In genomic region chr5:16656561-16657191, GRCh38 we compare ENCODE assay signal across 21 cellular contexts. TPM values are rescaled to one million over a fixed set of nuclear protein-coding genes. Genes with fewer than 3 reads are reported as not detected.
DNase-seq lines count a peak whose midpoint lies in the region; ATAC-seq and TF ChIP-seq lines count a peak whose summit lies in the region.
"Had no signal": no experiment of that assay in that cellular context is flagged by ENCODE, and none has a peak within 500 bp of the region (broad histone marks: within the 10 kb centered on the region; RNA-seq: fewer than 3 reads in every experiment).

No MANE protein-coding gene starts in this region.

- H3K4me3 ChIP-seq in left ventricle myocardium inferior, result no peak overlapping the region
- H3K4me3 ChIP-seq in cardiac fibroblast (replicated peaks in 1 of 2; ENCODE audit: low read depth in 2 of 2, low read length in 2 of 2), result no peak overlapping the region
- H3K4me3 ChIP-seq in left lung, result no peak overlapping the region
- no peak overlapping the region for H3K4me3 ChIP-seq in adrenal gland
- H3K4me3 ChIP-seq: MG63, ovary, transverse colon had no signal

- DNase-seq in left ventricle myocardium superior (no peak), left ventricle myocardium inferior (no peak), cardiac fibroblast (ENCODE audit: low read depth in 2 of 2) (peak; percentile 60 to 71), left lung (no peak), adrenal gland (no peak), OCI-M2 (lab: John Stamatoyannopoulos, UW; ENCODE audit: unreplicated experiment) (no peak), Kasumi-1 (lab: John Stamatoyannopoulos, UW) (no peak)
- DNase-seq: activated CD4-positive, alpha-beta T cell treated with anti-CD3 and anti-CD28 coated beads for 48 hours; activated T-cell treated with anti-CD3 and anti-CD28 coated beads, Interleukin-2, amount 50 U/mL, for 1 hour; CD4-positive, alpha-beta T cell; cerebellar nuclear complex; hippocampal formation; MG63; NCI-H1930; NCI-H510A; ovary; small intestine; stimulated activated CD4-positive, alpha-beta T cell treated with anti-CD3 and anti-CD28 coated beads, Interleukin-4, amount 100 ng/mL, for 4 hours; transverse colon had no signal

- TF ChIP-seq POLR2A in adrenal gland (IDR thresholded peaks at IDR 0.05), result no peak

- no peaks in the 10 kb centered on the region for H3K27me3 ChIP-seq in left ventricle myocardium inferior (ENCODE audit: low read depth)
- H3K27me3 ChIP-seq in left lung, result no peaks in the 10 kb centered on the region
- no peaks in the 10 kb centered on the region for H3K27me3 ChIP-seq in adrenal gland
- H3K27me3 ChIP-seq: MG63, ovary had no signal

- intact Hi-C loops in left ventricle myocardium superior (cut with micrococcal nuclease) (no loop called here), left ventricle myocardium inferior (cut with micrococcal nuclease) (no loop called here), left lung (cut with DNase I) (no loop called here), adrenal gland (cut with DNase I) (no loop called here)

- WGBS in adrenal gland, 4 donors, result 55 to 63% (median 59%) methylated on average over 2 of the region's 2 CpGs

- H3K9me3 ChIP-seq in left ventricle myocardium inferior (replicated peaks) (peaks cover 5% of the 10 kb centered on the region), left lung (no peaks in the 10 kb centered on the region), adrenal gland (replicated peaks in 1 of 3) (no peaks in the 10 kb centered on the region)
- H3K9me3 ChIP-seq: MG63, ovary, transverse colon had no signal

- H3K27ac ChIP-seq in left ventricle myocardium inferior (replicated peaks), result no peak overlapping the region
- no peak overlapping the region for H3K27ac ChIP-seq in left lung
- no peak overlapping the region for H3K27ac ChIP-seq in adrenal gland
- H3K27ac ChIP-seq: ovary, transverse colon had no signal

- H3K36me3 ChIP-seq in left ventricle myocardium inferior (no peaks in the 10 kb centered on the region), left lung (no peaks in the 10 kb centered on the region), adrenal gland (replicated peaks in 1 of 2) (no peaks in the 10 kb centered on the region)
- H3K36me3 ChIP-seq: MG63, ovary, transverse colon had no signal

- ATAC-seq in left ventricle myocardium superior, result peak; percentile 54
- peak; percentile 35 for ATAC-seq in left lung
- no peak for ATAC-seq in GM21825 (IDR thresholded peaks at IDR 0.05; ENCODE audit: unreplicated experiment)
- ATAC-seq: activated naive CD4-positive, alpha-beta T cell treated with anti-CD3 and anti-CD28 coated beads, Interleukin-2, amount 50 U/mL, for 72 hours had no signal

- TF ChIP-seq CTCF in left ventricle myocardium inferior (IDR thresholded peaks at IDR 0.05; ENCODE audit: borderline replicate concordance), result no peak
- TF ChIP-seq CTCF in cardiac fibroblast (IDR thresholded peaks at IDR 0.05; ENCODE audit: low read depth, low read length), result no peak
- TF ChIP-seq CTCF in left lung (IDR thresholded peaks at IDR 0.05), result no peak
- TF ChIP-seq CTCF in adrenal gland (IDR thresholded peaks at IDR 0.05), result no peak

- H3K4me1 ChIP-seq in left ventricle myocardium inferior, result no peaks in the 10 kb centered on the region
- H3K4me1 ChIP-seq in left lung, result peaks cover 0 to 3% of the 10 kb centered on the region in 2 donors
- H3K4me1 ChIP-seq in adrenal gland (replicated peaks in 1 of 2), result no peaks in the 10 kb centered on the region
- H3K4me1 ChIP-seq: transverse colon had no signal

RNA-seq across cellular contexts. Expression of gene RETREG1, which starts 39.9 kb away (rescaled TPM):
- total RNA-seq in left ventricle myocardium superior (202 TPM), left ventricle myocardium inferior (269 TPM), left lung (10 to 100 TPM; 14.9 to 26.0 TPM), adrenal gland (1 to 10 TPM in 4 of 8 donors, under 1 TPM in 4; 0.06 to 4.0 (median 1.0) TPM)
- polyA plus RNA-seq in adrenal gland, result 1 to 10 TPM; 3.8 to 5.9 (median 4.4) TPM

Comparison
In these comparisons a context has a peak if more than half of its experiments do, and no peak if none do; other contexts are left out.
1. DNase-seq: peak in cardiac fibroblast (2 of 2); none in left ventricle myocardium superior (single experiment), left ventricle myocardium inferior (single experiment), left lung (0 of 2), adrenal gland (0 of 7), OCI-M2 (single experiment) and Kasumi-1 (0 of 2).